Comparison of ENCODE assay signal across 16 cellular contexts in genomic region chr9:136103651-136104487, GRCh38. TPM values are rescaled to one million over a fixed set of nuclear protein-coding genes. Genes with fewer than 3 reads are reported as not detected.
DNase-seq lines count a peak whose midpoint lies in the region; TF ChIP-seq lines count a peak whose summit lies in the region.
"Had no signal": no experiment of that assay in that cellular context is flagged by ENCODE, and none has a peak within 500 bp of the region (broad histone marks: within the 10 kb centered on the region; RNA-seq: fewer than 3 reads in every experiment).

No MANE protein-coding gene starts in this region.

- peak; percentile 88 for DNase-seq in DMS153 treated with DMSO at 0.1 percent for 48 hours (lab: John Stamatoyannopoulos, UW; ENCODE audit: unreplicated experiment)
- peak; percentile 80 to 92 (median 84) for DNase-seq in NCI-H1417 (lab: John Stamatoyannopoulos, UW)
- peak; percentile 29 to 79 for DNase-seq in NCI-H526 (lab: John Stamatoyannopoulos, UW)
- DNase-seq in colonic mucosa, result peak; percentile 54
- no peak for DNase-seq in stimulated activated CD4-positive, alpha-beta T cell treated with anti-CD3 and anti-CD28 coated beads, Interleukin-4, amount 100 ng/mL, for 4 hours
- DNase-seq in mesothelial cell of epicardium (ENCODE audit: low spot score in 2 of 2, unreplicated experiment in 2 of 2), result no peak
- no peak for DNase-seq in head of caudate nucleus
- no peak for DNase-seq in esophagus squamous epithelium (lab: John Stamatoyannopoulos, UW)
- DNase-seq: adrenal gland; KBM-7; NCI-H1048; SIG-M5; sigmoid colon; stimulated activated CD4-positive, alpha-beta T cell treated with anti-CD3 and anti-CD28 coated beads, Interleukin-2, amount 100 ng/mL, for 48 hours; testis had no signal

- no peak overlapping the region for H3K27ac Mint-ChIP-seq in mesothelial cell of epicardium
- H3K27ac Mint-ChIP-seq: activated T-helper 2 cell treated with anti-CD3 and anti-CD28 coated beads, Interferon-gamma antibody, Interleukin-2, Interleukin-4, amounts not matched to agents 10 μg/mL and 5 μg/mL and 100 μg/mL, durations not matched to agents 14 hours and 24 hours and 36 hours had no signal

- H3K4me3 ChIP-seq in colonic mucosa (no peak overlapping the region), esophagus squamous epithelium (no peak overlapping the region)
- H3K4me3 ChIP-seq: adrenal gland, sigmoid colon, testis had no signal

- peaks cover 28% of the 10 kb centered on the region for H3K4me1 Mint-ChIP-seq in mesothelial cell of epicardium

- WGBS in esophagus squamous epithelium, 2 donors, result 50 to 62% methylated on average over 2 to 7 of the region's 34 CpGs

- no peak for TF ChIP-seq CTCF in colonic mucosa (IDR thresholded peaks at IDR 0.05)
- no peak for TF ChIP-seq CTCF in mesothelial cell of epicardium (IDR thresholded peaks at IDR 0.05; ENCODE audit: unreplicated experiment)
- no peak for TF ChIP-seq CTCF in esophagus squamous epithelium (IDR thresholded peaks at IDR 0.05)

- H3K4me1 ChIP-seq in colonic mucosa (peaks cover 18% of the 10 kb centered on the region), esophagus squamous epithelium (peaks cover 37 to 73% (median 41%) of the 10 kb centered on the region in 3 donors)

- intact Hi-C loops in colonic mucosa (cut with DNase I) (no loop called here), head of caudate nucleus (cut with DNase I) (no loop called here), esophagus squamous epithelium (cut with DNase I) (no loop called here)

- no peaks in the 10 kb centered on the region for H3K9me3 ChIP-seq in colonic mucosa
- no peaks in the 10 kb centered on the region for H3K9me3 ChIP-seq in esophagus squamous epithelium
- H3K9me3 ChIP-seq: adrenal gland, sigmoid colon, testis had no signal

- H3K36me3 ChIP-seq in colonic mucosa (no peaks in the 10 kb centered on the region), esophagus squamous epithelium (no peaks in the 10 kb centered on the region)
- H3K36me3 ChIP-seq: adrenal gland, sigmoid colon had no signal

- H3K9me3 Mint-ChIP-seq in mesothelial cell of epicardium, result no peaks in the 10 kb centered on the region
- H3K9me3 Mint-ChIP-seq: activated T-helper 2 cell treated with anti-CD3 and anti-CD28 coated beads, Interferon-gamma antibody, Interleukin-2, Interleukin-4, amounts not matched to agents 10 μg/mL and 5 μg/mL and 100 μg/mL, durations not matched to agents 14 hours and 24 hours and 36 hours had no signal

- H3K27ac ChIP-seq in colonic mucosa (no peak overlapping the region), esophagus squamous epithelium (no peak overlapping the region)
- H3K27ac ChIP-seq: sigmoid colon, testis had no signal

- peak overlapping the region in 1 of 2 donors; percentile 21 for H3K9ac ChIP-seq in colonic mucosa (ENCODE audit: low read depth in 2 of 2, low read length in 2 of 2)

- no peaks in the 10 kb centered on the region for H3K36me3 Mint-ChIP-seq in mesothelial cell of epicardium

- H3K27me3 ChIP-seq in colonic mucosa, result peaks cover 5% of the 10 kb centered on the region
- H3K27me3 ChIP-seq in esophagus squamous epithelium, result peaks cover 0 to 52% (median 0%) of the 10 kb centered on the region in 4 donors
- H3K27me3 ChIP-seq: adrenal gland, sigmoid colon, testis had no signal

- peaks cover 6% of the 10 kb centered on the region for H3K27me3 Mint-ChIP-seq in mesothelial cell of epicardium (ENCODE audit: low read depth)

- TF ChIP-seq POLR2A in esophagus squamous epithelium (IDR thresholded peaks at IDR 0.05), result no peak

- H3K4me3 Mint-ChIP-seq in mesothelial cell of epicardium, result no peak overlapping the region

RNA-seq across cellular contexts. Expression of gene NACC2, which starts 8.8 kb away (rescaled TPM):
- 10 to 100 TPM; 20.3 to 21.0 TPM for total RNA-seq in colonic mucosa
- 18.4 to 20.0 TPM (median 19.1 TPM) in 3 replicates for total RNA-seq in mesothelial cell of epicardium
- 10 to 100 TPM; 10.4 to 21.6 (median 12.8) TPM for total RNA-seq in esophagus squamous epithelium

RNA-seq across cellular contexts. Expression of gene TMEM250, which starts 14.8 kb away (rescaled TPM):
- total RNA-seq in colonic mucosa (10 to 100 TPM; 40.9 to 67.2 TPM), mesothelial cell of epicardium (34.2 to 35.3 TPM (median 34.5 TPM) in 3 replicates), esophagus squamous epithelium (10 to 100 TPM; 34.3 to 59.4 (median 43.4) TPM)

Comparison
In these comparisons a context has a peak if more than half of its experiments do, and no peak if none do; other contexts are left out.
1. DNase-seq: peak in DMS153 treated with DMSO at 0.1 percent for 48 hours (single experiment), NCI-H1417 (3 of 3), NCI-H526 (2 of 2) and colonic mucosa (single experiment); none in stimulated activated CD4-positive, alpha-beta T cell treated with anti-CD3 and anti-CD28 coated beads, Interleukin-4, amount 100 ng/mL, for 4 hours (0 of 2), mesothelial cell of epicardium (0 of 2), head of caudate nucleus (0 of 42) and esophagus squamous epithelium (single experiment).